Comparison of ENCODE assay signal across 21 cellular contexts in genomic region chr15:69673236-69673881, GRCh38.
"Had no signal": no experiment of that assay in that cellular context is flagged by ENCODE, and none has a peak within 500 bp of the region (broad histone marks: within the 10 kb centered on the region; RNA-seq: fewer than 3 reads in every experiment).

No MANE protein-coding gene starts in this region.

- H3K27ac ChIP-seq: colonic mucosa, esophagus squamous epithelium, heart left ventricle, parathyroid adenoma, prostate gland, sigmoid colon, stomach had no signal

- H3K9ac ChIP-seq: parathyroid adenoma had no signal

- ATAC-seq: heart left ventricle; left lobe of liver; naive thymus-derived CD4-positive, alpha-beta T cell had no signal

- DNase-seq: colonic mucosa; dermis blood vessel endothelial cell; esophagus squamous epithelium; foreskin fibroblast; heart left ventricle; hippocampal formation; kidney glomerular epithelial cell; mammary epithelial cell; naive thymus-derived CD4-positive, alpha-beta T cell; nephron progenitor cell; sigmoid colon; small intestine; stimulated activated CD4-positive, alpha-beta T cell treated with anti-CD3 and anti-CD28 coated beads, Interleukin-12 subunit alpha, Interleukin-12 subunit beta, amount 100 ng/mL, for 4 hours; stimulated activated naive CD4-positive, alpha-beta T cell; stomach; substantia nigra; trophoblast cell had no signal

- H3K36me3 ChIP-seq: colonic mucosa, esophagus squamous epithelium, heart left ventricle, prostate gland, sigmoid colon, stomach had no signal

- FAIRE-seq: islet of Langerhans, small intestine had no signal

- H3K4me1 ChIP-seq: colonic mucosa, esophagus squamous epithelium, parathyroid adenoma, prostate gland, sigmoid colon had no signal

- H3K27me3 ChIP-seq: colonic mucosa, stomach had no signal

- H3K79me2 ChIP-seq: parathyroid adenoma had no signal

- H3K4me3 ChIP-seq: colonic mucosa, esophagus squamous epithelium, heart left ventricle, prostate gland, sigmoid colon, stomach had no signal

- H3K9me3 ChIP-seq: colonic mucosa, esophagus squamous epithelium, heart left ventricle, prostate gland, sigmoid colon, stomach had no signal

- H2AFZ ChIP-seq: parathyroid adenoma had no signal
